In the genomic region with DNA sequence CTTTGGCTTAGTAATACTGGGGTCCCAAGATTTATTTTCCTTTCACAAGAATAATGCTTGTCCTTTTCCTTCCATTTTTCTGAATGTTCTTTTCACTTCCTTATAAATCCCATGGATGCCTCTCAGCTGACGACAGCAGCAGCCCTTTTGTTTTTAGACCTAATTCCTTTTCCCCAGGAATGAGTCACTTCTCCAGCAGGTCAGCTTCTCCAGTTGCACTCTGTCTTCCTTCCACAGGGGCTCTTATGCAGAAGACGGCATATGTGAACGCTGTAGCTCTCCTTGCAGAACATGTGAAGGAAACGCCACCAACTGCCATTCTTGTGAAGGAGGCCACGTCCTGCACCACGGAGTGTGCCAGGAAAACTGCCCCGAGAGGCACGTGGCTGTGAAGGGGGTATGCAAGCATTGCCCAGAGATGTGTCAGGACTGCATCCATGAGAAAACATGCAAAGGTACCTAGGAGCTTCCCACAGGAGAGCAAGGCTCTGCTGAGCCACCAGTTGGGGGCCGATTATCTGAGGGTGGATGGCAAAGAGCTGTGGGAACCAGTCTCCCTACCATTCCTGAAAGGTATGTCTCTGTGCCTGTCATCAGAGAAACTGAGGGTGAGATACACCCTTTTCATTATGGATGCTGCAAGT, we compare ENCODE assay signal across 13 cellular contexts.
DNase-seq lines count a peak whose midpoint lies in the region; ATAC-seq and TF ChIP-seq lines count a peak whose summit lies in the region.
"Had no signal": no experiment of that assay in that cellular context is flagged by ENCODE, and none has a peak within 500 bp of the region (broad histone marks: within the 10 kb centered on the region; RNA-seq: fewer than 3 reads in every experiment).

No MANE protein-coding gene starts in this region.

- H3K36me3 ChIP-seq in RWPE2 (ENCODE audit: low read depth) (no peaks in the 10 kb centered on the region), trophoblast cell (ENCODE audit: control insufficient read depth in 1 of 2, insufficient read depth in 2 of 2, low read length in 2 of 2) (no peaks in the 10 kb centered on the region)
- H3K36me3 ChIP-seq: adrenal gland had no signal

- H2BK5ac ChIP-seq in trophoblast cell (ENCODE audit: low read depth, low read length, poor library complexity): peak overlapping the region; percentile 90

- no peaks in the 10 kb centered on the region for H3K79me2 ChIP-seq in trophoblast cell (ENCODE audit: control insufficient read depth, insufficient read depth, low read length, poor library complexity)

- peak overlapping the region; percentile 73 for H3K18ac ChIP-seq in trophoblast cell (ENCODE audit: low read length)

- H3K4me3 ChIP-seq in RWPE2 (ENCODE audit: severe bottlenecking) (no peak overlapping the region), trophoblast cell (ENCODE audit: low read depth, low read length) (no peak overlapping the region)
- H3K4me3 ChIP-seq: adrenal gland had no signal

- peaks cover 6% of the 10 kb centered on the region for H3K4me1 ChIP-seq in RWPE2 (ENCODE audit: insufficient read depth, poor library complexity, severe bottlenecking)
- peaks cover 15% of the 10 kb centered on the region in 2 experiments for H3K4me1 ChIP-seq in trophoblast cell (ENCODE audit: control insufficient read depth in 1 of 2, insufficient read depth in 2 of 2, low read length in 2 of 2)
- H3K4me1 ChIP-seq: adrenal gland had no signal

- H4K12ac ChIP-seq in trophoblast cell (ENCODE audit: low read depth, low read length): no peak overlapping the region

- peak overlapping the region; percentile 98 for H2BK120ac ChIP-seq in trophoblast cell (ENCODE audit: insufficient read depth, low read length, poor library complexity)

- no peaks in the 10 kb centered on the region for H3K9me3 ChIP-seq in RWPE2 (ENCODE audit: severe bottlenecking)
- no peaks in the 10 kb centered on the region for H3K9me3 ChIP-seq in trophoblast cell (ENCODE audit: insufficient read depth, low read depth, low read length)
- H3K9me3 ChIP-seq: adrenal gland had no signal

- H3K23ac ChIP-seq in trophoblast cell (ENCODE audit: low read length): no peak overlapping the region

- peak overlapping the region; percentile 6 for H3K4me2 ChIP-seq in trophoblast cell (ENCODE audit: low read length)

- H3K4ac ChIP-seq in trophoblast cell (ENCODE audit: low read depth, low read length): no peak overlapping the region

- H3K14ac ChIP-seq in trophoblast cell (ENCODE audit: low read length): peak overlapping the region; percentile 12

- peak overlapping the region; percentile 81 for H2BK12ac ChIP-seq in trophoblast cell (ENCODE audit: low read length)

- H4K91ac ChIP-seq in trophoblast cell (ENCODE audit: low read depth, low read length): peak overlapping the region; percentile 98

- WGBS in trophoblast cell (ENCODE audit: extremely low coverage, insufficient coverage, insufficient read length): no CpG with 5 or more reads among the region's 9 CpGs

- peak overlapping the region; percentile 86 for H4K8ac ChIP-seq in trophoblast cell (ENCODE audit: low read depth, low read length)

- ATAC-seq in RWPE2 (ENCODE audit: low read depth): peak; percentile 96
- no peak for ATAC-seq in GM21528 (IDR thresholded peaks at IDR 0.05; ENCODE audit: low FRiP score, unreplicated experiment)
- no peak for ATAC-seq in HG03354 (IDR thresholded peaks at IDR 0.05; ENCODE audit: poor library complexity, severe bottlenecking, unreplicated experiment)
- ATAC-seq: left colon had no signal

- DNase-seq in EL (peak; percentile 67), RWPE2 (ENCODE audit: low spot score) (no peak), fibroblast of peridontal ligament (ENCODE audit: extremely low read depth) (peak; percentile 53), trophoblast cell (peak; percentile 56 to 82), NCI-H187 treated with DMSO at 0.1 percent for 48 hours (lab: John Stamatoyannopoulos, UW) (no peak), ureter (ENCODE audit: low spot score) (no peak)
- DNase-seq: adrenal gland; CD4-positive, alpha-beta T cell; left colon; NCI-H2029; stimulated activated CD4-positive, alpha-beta T cell treated with anti-CD3 and anti-CD28 coated beads, Interleukin-15, amount 100 ng/mL, for 24 hours had no signal

- TF ChIP-seq CTCF in RWPE2 (IDR thresholded peaks at IDR 0.05; ENCODE audit: poor library complexity, severe bottlenecking): no peak

- H3K27ac ChIP-seq in RWPE2 (ENCODE audit: poor library complexity, severe bottlenecking): peak overlapping the region; percentile 59
- peak overlapping the region; percentile 75 for H3K27ac ChIP-seq in trophoblast cell (ENCODE audit: low read depth, low read length)
- H3K27ac ChIP-seq: adrenal gland had no signal

- H3K27me3 ChIP-seq in RWPE2 (ENCODE audit: insufficient read depth, poor library complexity, severe bottlenecking) (no peaks in the 10 kb centered on the region), trophoblast cell (ENCODE audit: insufficient read depth, low read length) (no peaks in the 10 kb centered on the region)
- H3K27me3 ChIP-seq: adrenal gland had no signal

- no peak overlapping the region for H3K9ac ChIP-seq in trophoblast cell (ENCODE audit: low read length)

- peak overlapping the region; percentile 0 for H2AK5ac ChIP-seq in trophoblast cell (ENCODE audit: low read length)

- peaks cover 28% of the 10 kb centered on the region for H3K79me1 ChIP-seq in trophoblast cell (ENCODE audit: low read length)

- H2AFZ ChIP-seq in trophoblast cell (ENCODE audit: insufficient read depth, low read length, poor library complexity): no peak overlapping the region

Comparison
In these comparisons a context has a peak if more than half of its experiments do, and no peak if none do; other contexts are left out.
1. DNase-seq: peak in EL (single experiment), fibroblast of peridontal ligament (single experiment) and trophoblast cell (2 of 2); none in RWPE2 (single experiment), NCI-H187 treated with DMSO at 0.1 percent for 48 hours (single experiment) and ureter (single experiment).